In the genomic region with DNA sequence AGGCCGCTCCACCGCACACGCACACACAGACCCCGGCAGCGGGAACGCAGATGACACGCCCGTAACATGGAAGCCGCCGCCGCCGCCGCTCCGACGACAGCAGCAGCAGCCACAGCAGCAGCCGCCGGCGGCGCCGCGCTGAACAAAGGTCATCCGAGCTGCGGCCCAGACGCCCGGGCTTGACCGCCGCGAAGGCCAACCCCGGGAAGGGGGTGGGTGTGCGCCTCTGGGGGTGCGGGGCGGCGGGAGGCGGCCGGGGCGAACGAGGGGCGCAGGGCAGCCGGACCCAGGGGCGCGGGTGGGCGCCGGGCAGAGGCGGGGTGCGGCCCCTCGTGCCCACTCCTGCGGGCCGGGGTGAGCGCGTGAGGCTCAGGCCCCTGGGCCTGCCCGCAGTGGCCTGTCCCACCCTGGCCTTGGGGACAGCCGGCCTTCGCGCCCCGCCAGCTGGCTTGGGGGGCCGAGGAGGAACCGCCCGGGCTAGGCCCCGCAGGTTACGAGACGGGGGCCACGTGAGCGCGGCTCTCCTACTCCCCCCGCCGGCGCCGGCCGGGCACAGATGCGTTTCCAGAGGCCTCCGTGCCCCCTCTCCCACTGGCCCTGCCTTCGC, we compare ENCODE assay signal across 8 cellular contexts. TPM values are rescaled to one million over a fixed set of nuclear protein-coding genes. Genes with fewer than 3 reads are reported as not detected.
A peak's percentile ranks its signal among the peaks of the same experiment; 100 is the strongest.
DNase-seq lines count a peak whose midpoint lies in the region; ATAC-seq and TF ChIP-seq lines count a peak whose summit lies in the region.

No MANE protein-coding gene starts in this region.

- in situ Hi-C loops in KBM-7 (cut with MboI; ENCODE audit: low pct_unique_long_range_greater_than_20kb, low sequenced_read_pairs), result no loop called here

- intact Hi-C loops in CD14-positive monocyte (cut with micrococcal nuclease), result no loop called here

- ATAC-seq in GM19467 (IDR thresholded peaks at IDR 0.05; ENCODE audit: unreplicated experiment), result peak; percentile 53

- H3K36me3 Mint-ChIP-seq in CD14-positive monocyte (peaks cover 9 to 32% of the 10 kb centered on the region in 2 donors), brain (peaks cover 35% of the 10 kb centered on the region)

- peaks cover 38 to 58% (median 42%) of the 10 kb centered on the region in 3 donors for H3K27me3 Mint-ChIP-seq in CD14-positive monocyte (ENCODE audit: low read depth in 3 of 3)
- H3K27me3 Mint-ChIP-seq in brain, result peaks cover 2% of the 10 kb centered on the region

- H3K27ac Mint-ChIP-seq in CD14-positive monocyte, result peak overlapping the region in 2 of 7 donors; percentile 77 to 79
- peak overlapping the region; percentile 99 to 100 (median 99) for H3K27ac Mint-ChIP-seq in brain

- no peak for DNase-seq in CD14-positive monocyte (ENCODE audit: low spot score)
- peak; percentile 16 for DNase-seq in RPMI8226
- DNase-seq in cerebellar nuclear complex (lab: John Stamatoyannopoulos, UW), result no peak
- DNase-seq in KBM-7, result no peak

- peak overlapping the region; percentile 94 to 100 (median 99) for H3K27ac ChIP-seq in skin epidermis

- peak overlapping the region; percentile 73 to 74 for H3K4me3 Mint-ChIP-seq in CD14-positive monocyte
- peak overlapping the region; percentile 84 to 90 (median 86) for H3K4me3 Mint-ChIP-seq in brain

- no peak for TF ChIP-seq CTCF in CD14-positive monocyte (IDR thresholded peaks at IDR 0.05)
- no peak for TF ChIP-seq CTCF in brain (conservative IDR thresholded peaks at IDR 0.05)

- H3K4me1 Mint-ChIP-seq in CD14-positive monocyte, result peaks cover 21% of the 10 kb centered on the region
- peaks cover 90% of the 10 kb centered on the region for H3K4me1 Mint-ChIP-seq in brain

- H3K4me3 ChIP-seq in iPS-18c (ENCODE audit: insufficient read depth, low read depth, low read length), result peak overlapping the region; percentile 54
- peak overlapping the region; percentile 34 to 63 (median 47) for H3K4me3 ChIP-seq in skin epidermis

- no peaks in the 10 kb centered on the region for H3K9me3 ChIP-seq in iPS-18c (ENCODE audit: control insufficient read depth, insufficient read depth, low read length)

- H3K9me3 Mint-ChIP-seq in CD14-positive monocyte, result peaks cover 0 to 9% (median 2%) of the 10 kb centered on the region in 7 donors
- H3K9me3 Mint-ChIP-seq in brain, result peaks cover 0 to 15% (median 10%) of the 10 kb centered on the region in 5 experiments

RNA-seq across cellular contexts. Expression of a gene that starts 1.0 kb away (rescaled TPM):
- polyA plus RNA-seq in CD14-positive monocyte (1 to 10 TPM in 1 of 2 donors, under 1 TPM in 1; 0.76 to 1.7 TPM), brain (ENCODE audit: insufficient read depth, low read depth, low replicate concordance) (51.6 TPM)

Comparison
In these comparisons a context has a peak if more than half of its experiments do, and no peak if none do; other contexts are left out.
1. RNA of a gene that starts 1.0 kb away (polyA plus RNA-seq): 51.6 TPM in brain (single experiment); 0.76 to 1.7 TPM in CD14-positive monocyte; every median in the first group is over 10 times any median in the second.